ENCODE assay signal across 22 cellular contexts in the genomic region with DNA sequence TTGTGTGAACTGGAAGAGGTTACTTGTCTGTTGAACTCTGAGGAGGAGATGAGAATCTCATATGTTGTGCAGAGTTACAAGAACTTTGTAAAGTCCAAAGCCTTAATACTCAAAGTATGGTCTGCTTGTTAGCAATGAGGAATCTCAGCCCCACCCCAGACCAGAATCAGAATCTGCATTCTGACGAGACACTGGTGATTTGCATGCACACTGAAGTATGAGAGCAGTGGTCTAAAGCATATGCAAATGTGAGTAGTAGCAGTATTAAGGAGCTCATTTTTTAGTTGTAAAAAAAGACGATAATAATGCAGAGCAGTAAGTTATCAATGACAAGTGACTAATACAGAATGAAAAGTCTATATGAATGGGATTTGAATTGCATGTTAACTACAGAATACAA.
"Had no signal": no experiment of that assay in that cellular context is flagged by ENCODE, and none has a peak within 500 bp of the region (broad histone marks: within the 10 kb centered on the region; RNA-seq: fewer than 3 reads in every experiment).

No MANE protein-coding gene starts in this region.

- H2AFZ ChIP-seq: hepatocyte had no signal

- H3K79me2 ChIP-seq: hepatocyte had no signal

- H3K4me2 ChIP-seq: hepatocyte had no signal

- H3K27ac ChIP-seq: hepatocyte, neutrophil, pancreas, right lobe of liver, suprapubic skin, transverse colon, upper lobe of right lung, uterus had no signal

- H3K9me3 Mint-ChIP-seq: memory B cell; natural killer cell; stimulated activated naive CD8-positive, alpha-beta T cell treated with anti-CD3 and anti-CD28 coated beads, Interleukin-15, amount 100 ng/mL, for 72 hours had no signal

- H3K36me3 ChIP-seq: neutrophil, pancreas, right lobe of liver, suprapubic skin, transverse colon, upper lobe of right lung, uterus had no signal

- H3K27ac Mint-ChIP-seq: effector memory CD8-positive, alpha-beta T cell; memory B cell; natural killer cell; progenitor cell of endocrine pancreas; stimulated activated naive CD8-positive, alpha-beta T cell treated with anti-CD3 and anti-CD28 coated beads, Interleukin-15, amount 100 ng/mL, for 72 hours had no signal

- ATAC-seq: effector memory CD8-positive, alpha-beta T cell; left lobe of liver; natural killer cell; pancreas; right lobe of liver; stimulated activated naive CD8-positive, alpha-beta T cell treated with anti-CD3 and anti-CD28 coated beads, Interleukin-15, amount 100 ng/mL, for 72 hours; upper lobe of right lung had no signal

- H3K9me3 ChIP-seq: neutrophil, pancreas, right lobe of liver, suprapubic skin, transverse colon, upper lobe of right lung, uterus had no signal

- H3K27me3 ChIP-seq: hepatocyte, pancreas, right lobe of liver, suprapubic skin, transverse colon, upper lobe of right lung, uterus had no signal

- H3K4me1 ChIP-seq: pancreas, right lobe of liver, transverse colon, upper lobe of right lung, uterus had no signal

- H3K4me3 Mint-ChIP-seq: effector memory CD8-positive, alpha-beta T cell; memory B cell; natural killer cell; stimulated activated naive CD8-positive, alpha-beta T cell treated with anti-CD3 and anti-CD28 coated beads, Interleukin-15, amount 100 ng/mL, for 72 hours had no signal

- H3K4me3 ChIP-seq: hepatocyte, lung, pancreas, right lobe of liver, suprapubic skin, transverse colon, upper lobe of right lung, uterus had no signal

- H3K4me1 Mint-ChIP-seq: natural killer cell; stimulated activated naive CD8-positive, alpha-beta T cell treated with anti-CD3 and anti-CD28 coated beads, Interleukin-15, amount 100 ng/mL, for 72 hours had no signal

- H3K36me3 Mint-ChIP-seq: memory B cell, natural killer cell had no signal

- DNase-seq: cortex of kidney; effector memory CD8-positive, alpha-beta T cell; head of caudate nucleus; kidney; natural killer cell; pancreas; right lobe of liver; small intestine; stimulated activated CD4-positive, alpha-beta T cell treated with anti-CD3 and anti-CD28 coated beads, Interleukin-15, amount 100 ng/mL, for 24 hours; stimulated activated CD4-positive, alpha-beta T cell treated with anti-CD3 and anti-CD28 coated beads, Interleukin-2, amount 100 ng/mL, for 48 hours; stimulated activated naive CD4-positive, alpha-beta T cell; stimulated activated naive CD8-positive, alpha-beta T cell treated with anti-CD3 and anti-CD28 coated beads, Interleukin-15, amount 100 ng/mL, for 72 hours; transverse colon; upper lobe of right lung; uterus had no signal
